Comparison of ENCODE assay signal across 1 cellular context in the genomic region with DNA sequence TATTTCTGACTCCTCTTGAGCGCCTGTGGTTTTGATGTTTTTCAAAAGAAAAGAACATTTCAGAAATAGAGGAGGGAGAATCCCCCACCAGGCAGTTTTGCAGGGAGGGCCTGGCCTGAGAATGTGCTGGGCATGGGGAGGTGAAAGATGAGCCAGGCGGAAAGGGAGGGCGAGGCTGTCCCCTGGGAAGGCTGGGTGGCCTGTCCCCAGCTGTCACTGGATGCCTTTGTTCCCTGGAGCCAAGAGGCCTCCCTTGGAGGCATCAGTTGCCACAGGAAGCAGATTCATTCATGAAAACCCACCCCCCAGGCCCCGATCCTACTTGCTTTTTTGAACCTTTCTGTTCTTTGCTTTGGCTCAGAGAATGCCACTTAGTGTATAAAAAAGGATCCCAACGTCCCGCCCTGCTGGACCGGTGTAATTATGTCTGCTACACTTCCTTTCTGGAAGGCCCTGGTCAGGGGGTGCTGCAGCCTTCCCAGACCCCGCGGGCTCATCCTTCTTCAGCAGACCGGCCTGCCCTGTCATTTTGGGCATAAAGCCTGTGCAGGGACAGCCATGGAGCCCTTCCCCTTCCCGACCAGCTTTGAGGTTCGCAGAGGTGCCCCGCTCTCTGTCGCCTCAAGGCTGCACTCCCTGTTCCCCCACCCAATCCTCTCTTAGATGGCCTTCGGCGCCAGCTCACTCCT.
TF ChIP-seq lines count a peak whose summit lies in the region.

No MANE protein-coding gene starts in this region.

TF ChIP-seq in GM23338, 12 proteins besides CTCF, POLR2A, EP300 and RAD21 (continued from another document):
- TF ChIP-seq, protein P1, sequence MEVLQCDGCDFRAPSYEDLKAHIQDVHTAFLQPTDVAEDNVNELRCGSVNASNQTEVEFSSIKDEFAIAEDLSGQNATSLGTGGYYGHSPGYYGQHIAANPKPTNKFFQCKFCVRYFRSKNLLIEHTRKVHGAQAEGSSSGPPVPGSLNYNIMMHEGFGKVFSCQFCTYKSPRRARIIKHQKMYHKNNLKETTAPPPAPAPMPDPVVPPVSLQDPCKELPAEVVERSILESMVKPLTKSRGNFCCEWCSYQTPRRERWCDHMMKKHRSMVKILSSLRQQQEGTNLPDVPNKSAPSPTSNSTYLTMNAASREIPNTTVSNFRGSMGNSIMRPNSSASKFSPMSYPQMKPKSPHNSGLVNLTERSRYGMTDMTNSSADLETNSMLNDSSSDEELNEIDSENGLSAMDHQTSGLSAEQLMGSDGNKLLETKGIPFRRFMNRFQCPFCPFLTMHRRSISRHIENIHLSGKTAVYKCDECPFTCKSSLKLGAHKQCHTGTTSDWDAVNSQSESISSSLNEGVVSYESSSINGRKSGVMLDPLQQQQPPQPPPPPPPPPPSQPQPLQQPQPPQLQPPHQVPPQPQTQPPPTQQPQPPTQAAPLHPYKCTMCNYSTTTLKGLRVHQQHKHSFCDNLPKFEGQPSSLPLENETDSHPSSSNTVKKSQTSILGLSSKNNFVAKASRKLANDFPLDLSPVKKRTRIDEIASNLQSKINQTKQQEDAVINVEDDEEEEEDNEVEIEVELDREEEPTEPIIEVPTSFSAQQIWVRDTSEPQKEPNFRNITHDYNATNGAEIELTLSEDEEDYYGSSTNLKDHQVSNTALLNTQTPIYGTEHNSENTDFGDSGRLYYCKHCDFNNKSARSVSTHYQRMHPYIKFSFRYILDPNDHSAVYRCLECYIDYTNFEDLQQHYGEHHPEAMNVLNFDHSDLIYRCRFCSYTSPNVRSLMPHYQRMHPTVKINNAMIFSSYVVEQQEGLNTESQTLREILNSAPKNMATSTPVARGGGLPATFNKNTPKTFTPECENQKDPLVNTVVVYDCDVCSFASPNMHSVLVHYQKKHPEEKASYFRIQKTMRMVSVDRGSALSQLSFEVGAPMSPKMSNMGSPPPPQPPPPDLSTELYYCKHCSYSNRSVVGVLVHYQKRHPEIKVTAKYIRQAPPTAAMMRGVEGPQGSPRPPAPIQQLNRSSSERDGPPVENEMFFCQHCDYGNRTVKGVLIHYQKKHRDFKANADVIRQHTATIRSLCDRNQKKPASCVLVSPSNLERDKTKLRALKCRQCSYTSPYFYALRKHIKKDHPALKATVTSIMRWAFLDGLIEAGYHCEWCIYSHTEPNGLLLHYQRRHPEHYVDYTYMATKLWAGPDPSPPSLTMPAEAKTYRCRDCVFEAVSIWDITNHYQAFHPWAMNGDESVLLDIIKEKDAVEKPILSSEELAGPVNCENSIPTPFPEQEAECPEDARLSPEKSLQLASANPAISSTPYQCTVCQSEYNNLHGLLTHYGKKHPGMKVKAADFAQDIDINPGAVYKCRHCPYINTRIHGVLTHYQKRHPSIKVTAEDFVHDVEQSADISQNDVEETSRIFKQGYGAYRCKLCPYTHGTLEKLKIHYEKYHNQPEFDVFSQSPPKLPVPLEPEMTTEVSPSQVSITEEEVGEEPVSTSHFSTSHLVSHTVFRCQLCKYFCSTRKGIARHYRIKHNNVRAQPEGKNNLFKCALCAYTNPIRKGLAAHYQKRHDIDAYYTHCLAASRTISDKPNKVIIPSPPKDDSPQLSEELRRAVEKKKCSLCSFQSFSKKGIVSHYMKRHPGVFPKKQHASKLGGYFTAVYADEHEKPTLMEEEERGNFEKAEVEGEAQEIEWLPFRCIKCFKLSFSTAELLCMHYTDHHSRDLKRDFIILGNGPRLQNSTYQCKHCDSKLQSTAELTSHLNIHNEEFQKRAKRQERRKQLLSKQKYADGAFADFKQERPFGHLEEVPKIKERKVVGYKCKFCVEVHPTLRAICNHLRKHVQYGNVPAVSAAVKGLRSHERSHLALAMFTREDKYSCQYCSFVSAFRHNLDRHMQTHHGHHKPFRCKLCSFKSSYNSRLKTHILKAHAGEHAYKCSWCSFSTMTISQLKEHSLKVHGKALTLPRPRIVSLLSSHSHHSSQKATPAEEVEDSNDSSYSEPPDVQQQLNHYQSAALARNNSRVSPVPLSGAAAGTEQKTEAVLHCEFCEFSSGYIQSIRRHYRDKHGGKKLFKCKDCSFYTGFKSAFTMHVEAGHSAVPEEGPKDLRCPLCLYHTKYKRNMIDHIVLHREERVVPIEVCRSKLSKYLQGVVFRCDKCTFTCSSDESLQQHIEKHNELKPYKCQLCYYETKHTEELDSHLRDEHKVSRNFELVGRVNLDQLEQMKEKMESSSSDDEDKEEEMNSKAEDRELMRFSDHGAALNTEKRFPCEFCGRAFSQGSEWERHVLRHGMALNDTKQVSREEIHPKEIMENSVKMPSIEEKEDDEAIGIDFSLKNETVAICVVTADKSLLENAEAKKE (CRISPR knock-in tag; IDR thresholded peaks at IDR 0.05): no peak
- TF ChIP-seq STAT1 (IDR thresholded peaks at IDR 0.05; ENCODE audit: unreplicated experiment): no peak
TF ChIP-seq in GM23338: peak in this region for 0.
